17 cellular contexts compared by ENCODE assay signal in genomic region chr11:35169754-35170153, GRCh38. TPM values are rescaled to one million over a fixed set of nuclear protein-coding genes. Genes with fewer than 3 reads are reported as not detected.
DNase-seq lines count a peak whose midpoint lies in the region; ATAC-seq and TF ChIP-seq lines count a peak whose summit lies in the region.
"Had no signal": no experiment of that assay in that cellular context is flagged by ENCODE, and none has a peak within 500 bp of the region (broad histone marks: within the 10 kb centered on the region; RNA-seq: fewer than 3 reads in every experiment).

No MANE protein-coding gene starts in this region.

- TF ChIP-seq EP300 in sigmoid colon (IDR thresholded peaks at IDR 0.05): no peak

- peak overlapping the region; percentile 99 for H3K27ac ChIP-seq in CD4-positive, CD25-positive, alpha-beta regulatory T cell (ENCODE audit: insufficient read depth, low read length, poor library complexity, severe bottlenecking)
- peak overlapping the region; percentile 99 for H3K27ac ChIP-seq in effector memory CD4-positive, alpha-beta T cell (ENCODE audit: insufficient read depth, low read length, poor library complexity, severe bottlenecking)
- H3K27ac ChIP-seq in sigmoid colon (peak overlapping the region; percentile 36 to 82 (median 72)), psoas muscle (no peak overlapping the region)
- H3K27ac ChIP-seq: C4-2B had no signal

- peaks cover 0 to 3% (median 0%) of the 10 kb centered on the region in 7 donors for H3K9me3 Mint-ChIP-seq in CD4-positive, CD25-positive, alpha-beta regulatory T cell
- H3K9me3 Mint-ChIP-seq in IgD-negative memory B cell (peaks cover 0 to 1% (median 0%) of the 10 kb centered on the region in 3 donors), endothelial cell (ENCODE audit: unreplicated experiment) (no peaks in the 10 kb centered on the region)
- H3K9me3 Mint-ChIP-seq: T-helper 1 cell treated with Interleukin-12 subunit alpha and Interleukin-12 subunit beta and Interleukin-4 antibody, amounts not matched to agents 30 μg/mL and 1 μg/mL, for 36 hours had no signal

- H3K36me3 Mint-ChIP-seq in CD4-positive, CD25-positive, alpha-beta regulatory T cell: peaks cover 50% of the 10 kb centered on the region
- peaks cover 12% of the 10 kb centered on the region for H3K36me3 Mint-ChIP-seq in IgD-negative memory B cell
- peaks cover 4% of the 10 kb centered on the region for H3K36me3 Mint-ChIP-seq in endothelial cell (ENCODE audit: low read depth, unreplicated experiment)

- no peak for TF ChIP-seq POLR2A in sigmoid colon (IDR thresholded peaks at IDR 0.05)

- H3K36me3 ChIP-seq in CD4-positive, CD25-positive, alpha-beta regulatory T cell (ENCODE audit: control insufficient read depth, insufficient read depth, low read length): peaks cover 20% of the 10 kb centered on the region
- H3K36me3 ChIP-seq in effector memory CD4-positive, alpha-beta T cell (ENCODE audit: control insufficient read depth, insufficient read depth, low read length): peaks cover 3% of the 10 kb centered on the region
- H3K36me3 ChIP-seq in sigmoid colon (no peaks in the 10 kb centered on the region), psoas muscle (ENCODE audit: insufficient read depth in 1 of 2, low read depth in 1 of 2) (no peaks in the 10 kb centered on the region)

- peak overlapping the region; percentile 70 for H3K4me3 ChIP-seq in CD4-positive, CD25-positive, alpha-beta regulatory T cell (ENCODE audit: low read depth, low read length)
- H3K4me3 ChIP-seq in effector memory CD4-positive, alpha-beta T cell (ENCODE audit: insufficient read depth, low read depth, low read length, poor library complexity, severe bottlenecking): no peak overlapping the region
- no peak overlapping the region for H3K4me3 ChIP-seq in sigmoid colon
- H3K4me3 ChIP-seq in psoas muscle: no peak overlapping the region
- H3K4me3 ChIP-seq: GM12878 had no signal

- peaks cover 97% of the 10 kb centered on the region for H3K4me1 ChIP-seq in CD4-positive, CD25-positive, alpha-beta regulatory T cell (ENCODE audit: control insufficient read depth, insufficient read depth, low read length, poor library complexity, severe bottlenecking)
- peaks cover 96% of the 10 kb centered on the region for H3K4me1 ChIP-seq in effector memory CD4-positive, alpha-beta T cell (ENCODE audit: control insufficient read depth, insufficient read depth, low read length, poor library complexity, severe bottlenecking)
- H3K4me1 ChIP-seq in sigmoid colon (peaks cover 0 to 89% (median 79%) of the 10 kb centered on the region in 4 donors), psoas muscle (peaks cover 11% of the 10 kb centered on the region)

- peak overlapping the region; percentile 100 for H3K27ac Mint-ChIP-seq in CD4-positive, CD25-positive, alpha-beta regulatory T cell
- H3K27ac Mint-ChIP-seq in IgD-negative memory B cell: peak overlapping the region in 2 of 3 donors; percentile 91 to 97
- H3K27ac Mint-ChIP-seq in endothelial cell (ENCODE audit: unreplicated experiment): no peak overlapping the region
- H3K27ac Mint-ChIP-seq: T-helper 1 cell treated with Interleukin-12 subunit alpha and Interleukin-12 subunit beta and Interleukin-4 antibody, amounts not matched to agents 30 μg/mL and 1 μg/mL, for 36 hours had no signal

- no peaks in the 10 kb centered on the region for H3K27me3 ChIP-seq in CD4-positive, CD25-positive, alpha-beta regulatory T cell (ENCODE audit: control insufficient read depth, insufficient read depth, low read length)
- no peaks in the 10 kb centered on the region for H3K27me3 ChIP-seq in effector memory CD4-positive, alpha-beta T cell (replicated peaks; ENCODE audit: control insufficient read depth, insufficient read depth, low read length, poor library complexity, severe bottlenecking)
- H3K27me3 ChIP-seq in sigmoid colon: no peaks in the 10 kb centered on the region
- no peaks in the 10 kb centered on the region for H3K27me3 ChIP-seq in psoas muscle (ENCODE audit: insufficient read depth in 3 of 3, low read length in 2 of 3)

- no peak for DNase-seq in CD4-positive, CD25-positive, alpha-beta regulatory T cell
- DNase-seq in effector memory CD4-positive, alpha-beta T cell: no peak
- DNase-seq in sigmoid colon: no peak
- DNase-seq in NCI-H345 (lab: John Stamatoyannopoulos, UW): no peak
- DNase-seq in endothelial cell (ENCODE audit: low spot score): no peak
- no peak for DNase-seq in psoas muscle
- DNase-seq: foreskin fibroblast; mammary epithelial cell; NCI-H748 treated with DMSO at 0.1 percent for 48 hours; occipital lobe; stimulated activated CD4-positive, alpha-beta T cell treated with anti-CD3 and anti-CD28 coated beads, Interleukin-12 subunit alpha, Interleukin-12 subunit beta, amount 100 ng/mL, for 4 hours had no signal

- no peak for TF ChIP-seq CTCF in sigmoid colon (IDR thresholded peaks at IDR 0.05)
- TF ChIP-seq CTCF in endothelial cell (IDR thresholded peaks at IDR 0.05; ENCODE audit: unreplicated experiment): no peak
- no peak for TF ChIP-seq CTCF in psoas muscle (IDR thresholded peaks at IDR 0.05)

- peaks cover 42 to 99% (median 88%) of the 10 kb centered on the region in 4 donors for H3K4me1 Mint-ChIP-seq in CD4-positive, CD25-positive, alpha-beta regulatory T cell
- H3K4me1 Mint-ChIP-seq in IgD-negative memory B cell (peaks cover 62 to 93% (median 82%) of the 10 kb centered on the region in 3 donors), endothelial cell (ENCODE audit: unreplicated experiment) (peaks cover 45% of the 10 kb centered on the region)

- peak overlapping the region; percentile 56 to 88 (median 74) for H3K4me3 Mint-ChIP-seq in CD4-positive, CD25-positive, alpha-beta regulatory T cell
- peak overlapping the region in 1 of 4 donors; percentile 43 for H3K4me3 Mint-ChIP-seq in IgD-negative memory B cell
- H3K4me3 Mint-ChIP-seq in endothelial cell (ENCODE audit: unreplicated experiment): no peak overlapping the region
- H3K4me3 Mint-ChIP-seq: T-helper 1 cell treated with Interleukin-12 subunit alpha and Interleukin-12 subunit beta and Interleukin-4 antibody, amounts not matched to agents 30 μg/mL and 1 μg/mL, for 36 hours had no signal

- ATAC-seq in CD4-positive, CD25-positive, alpha-beta regulatory T cell (ENCODE audit: low read depth in 2 of 2): no peak
- ATAC-seq in GM21786 (IDR thresholded peaks at IDR 0.05; ENCODE audit: unreplicated experiment): no peak
- ATAC-seq in psoas muscle: no peak
- ATAC-seq: activated CD4-positive, CD25-positive, alpha-beta regulatory T cell treated with anti-CD3 and anti-CD28 coated beads, Interleukin-2, amount 50 U/mL, for 24 hours; GM12878 had no signal

- intact Hi-C loops in sigmoid colon (cut with DNase I) (no loop called here), psoas muscle (cut with DNase I) (no loop called here)

- no peaks in the 10 kb centered on the region for H3K9me3 ChIP-seq in CD4-positive, CD25-positive, alpha-beta regulatory T cell (ENCODE audit: control insufficient read depth in 2 of 2, low read length in 2 of 2)
- H3K9me3 ChIP-seq in effector memory CD4-positive, alpha-beta T cell (ENCODE audit: control insufficient read depth, low read length): no peaks in the 10 kb centered on the region
- H3K9me3 ChIP-seq in sigmoid colon (no peaks in the 10 kb centered on the region), psoas muscle (no peaks in the 10 kb centered on the region)

- WGBS in sigmoid colon, 2 donors: 58 to 81% methylated on average over 1 of the region's 1 CpG
- WGBS in psoas muscle, 3 donors: 94 to 97% (median 97%) methylated on average over 1 of the region's 1 CpG

- no peaks in the 10 kb centered on the region for H3K27me3 Mint-ChIP-seq in CD4-positive, CD25-positive, alpha-beta regulatory T cell
- H3K27me3 Mint-ChIP-seq in IgD-negative memory B cell (no peaks in the 10 kb centered on the region), endothelial cell (ENCODE audit: unreplicated experiment) (no peaks in the 10 kb centered on the region)

RNA-seq across cellular contexts. Expression of gene CD44, which starts 30.8 kb away (rescaled TPM):
- 1,181 TPM for total RNA-seq in CD4-positive, CD25-positive, alpha-beta regulatory T cell
- 100 to 1,000 TPM; 441 to 539 (median 477) TPM for polyA plus RNA-seq in CD4-positive, CD25-positive, alpha-beta regulatory T cell
- 176 TPM for polyA plus RNA-seq in IgD-negative memory B cell
- 100 to 1,000 TPM in 2 of 4 donors, 10 to 100 TPM in 2; 74.2 to 228 (median 119) TPM for total RNA-seq in sigmoid colon
- polyA plus RNA-seq in sigmoid colon: 100 to 1,000 TPM in 1 of 3 donors, 10 to 100 TPM in 2; 28.4 to 154 (median 37.8) TPM
- total RNA-seq in endothelial cell (ENCODE audit: unreplicated experiment): 155 TPM
- 10 to 100 TPM; 23.2 to 35.4 (median 25.5) TPM for total RNA-seq in psoas muscle
- 1 to 10 TPM; 3.4 to 9.9 (median 9.8) TPM for polyA plus RNA-seq in psoas muscle
